1 cellular context compared by ENCODE assay signal in the genomic region with DNA sequence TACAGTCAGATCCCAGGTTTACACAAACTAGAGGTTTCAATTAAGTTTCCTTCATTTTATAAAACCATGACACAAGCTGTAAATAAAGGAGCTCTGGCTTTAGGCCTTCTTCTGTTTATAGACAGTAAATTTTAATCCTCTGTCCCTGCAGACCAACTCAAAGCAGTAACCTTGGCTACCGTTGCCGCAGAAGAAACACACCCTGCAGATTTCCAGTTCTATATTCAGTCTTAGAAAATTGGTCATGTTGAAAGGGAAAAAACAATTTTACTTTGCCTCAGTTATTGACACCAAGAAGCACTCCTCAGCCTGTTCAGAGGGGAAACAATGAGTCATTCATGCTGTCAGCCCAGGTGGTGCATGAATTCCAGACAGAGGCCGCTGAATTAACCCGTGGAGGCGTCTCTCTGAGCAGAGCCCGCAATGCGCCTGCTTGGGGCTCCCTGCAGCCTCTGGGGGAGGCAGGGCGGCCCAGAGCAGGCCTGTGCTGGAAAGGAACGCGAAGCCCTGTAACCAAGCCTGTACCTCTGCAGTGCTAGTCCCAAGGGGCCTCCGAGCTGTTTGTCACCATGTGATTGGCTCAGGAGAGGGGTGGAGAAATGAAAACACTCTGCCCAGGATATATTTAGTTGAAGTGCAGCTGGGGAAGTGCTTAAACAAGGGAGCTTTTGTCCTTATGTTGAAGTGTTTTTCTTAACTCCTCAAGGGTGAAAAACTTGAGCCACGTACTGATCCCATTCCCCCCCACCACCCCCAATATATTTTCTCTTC.
TF ChIP-seq lines count a peak whose summit lies in the region.

No MANE protein-coding gene starts in this region.

TF ChIP-seq in HepG2, 621 proteins besides CTCF, POLR2A, EP300 and RAD21 (continued from another document and continues in another):
- peak; percentile 33; the same call in 1 of the 2 replicates for TF ChIP-seq RARA (CRISPR knock-in tag; IDR thresholded peaks at IDR 0.05)
- no peak for TF ChIP-seq NBN (conservative IDR thresholded peaks at IDR 0.05)
- no peak for TF ChIP-seq RBM39 (IDR thresholded peaks at IDR 0.05; ENCODE audit: low read depth, low read length, poor library complexity, severe bottlenecking)
- peak; percentile 99 for TF ChIP-seq DRAP1 (CRISPR knock-in tag; IDR thresholded peaks at IDR 0.05)
- TF ChIP-seq MTA1 (CRISPR knock-in tag; IDR thresholded peaks at IDR 0.05; ENCODE audit: borderline replicate concordance) = peak; percentile 90
- no peak for TF ChIP-seq ZNF597 (CRISPR knock-in tag; IDR thresholded peaks at IDR 0.05)
- TF ChIP-seq ZMYM3 (CRISPR knock-in tag; IDR thresholded peaks at IDR 0.05) = peak; percentile 83
- TF ChIP-seq ZNF607 (CRISPR knock-in tag; IDR thresholded peaks at IDR 0.05; ENCODE audit: borderline replicate concordance) = peak; percentile 26; the same call in 1 of the 2 replicates
- TF ChIP-seq TGIF2 (CRISPR knock-in tag; IDR thresholded peaks at IDR 0.05) = peak; percentile 72
- TF ChIP-seq, protein P1, sequence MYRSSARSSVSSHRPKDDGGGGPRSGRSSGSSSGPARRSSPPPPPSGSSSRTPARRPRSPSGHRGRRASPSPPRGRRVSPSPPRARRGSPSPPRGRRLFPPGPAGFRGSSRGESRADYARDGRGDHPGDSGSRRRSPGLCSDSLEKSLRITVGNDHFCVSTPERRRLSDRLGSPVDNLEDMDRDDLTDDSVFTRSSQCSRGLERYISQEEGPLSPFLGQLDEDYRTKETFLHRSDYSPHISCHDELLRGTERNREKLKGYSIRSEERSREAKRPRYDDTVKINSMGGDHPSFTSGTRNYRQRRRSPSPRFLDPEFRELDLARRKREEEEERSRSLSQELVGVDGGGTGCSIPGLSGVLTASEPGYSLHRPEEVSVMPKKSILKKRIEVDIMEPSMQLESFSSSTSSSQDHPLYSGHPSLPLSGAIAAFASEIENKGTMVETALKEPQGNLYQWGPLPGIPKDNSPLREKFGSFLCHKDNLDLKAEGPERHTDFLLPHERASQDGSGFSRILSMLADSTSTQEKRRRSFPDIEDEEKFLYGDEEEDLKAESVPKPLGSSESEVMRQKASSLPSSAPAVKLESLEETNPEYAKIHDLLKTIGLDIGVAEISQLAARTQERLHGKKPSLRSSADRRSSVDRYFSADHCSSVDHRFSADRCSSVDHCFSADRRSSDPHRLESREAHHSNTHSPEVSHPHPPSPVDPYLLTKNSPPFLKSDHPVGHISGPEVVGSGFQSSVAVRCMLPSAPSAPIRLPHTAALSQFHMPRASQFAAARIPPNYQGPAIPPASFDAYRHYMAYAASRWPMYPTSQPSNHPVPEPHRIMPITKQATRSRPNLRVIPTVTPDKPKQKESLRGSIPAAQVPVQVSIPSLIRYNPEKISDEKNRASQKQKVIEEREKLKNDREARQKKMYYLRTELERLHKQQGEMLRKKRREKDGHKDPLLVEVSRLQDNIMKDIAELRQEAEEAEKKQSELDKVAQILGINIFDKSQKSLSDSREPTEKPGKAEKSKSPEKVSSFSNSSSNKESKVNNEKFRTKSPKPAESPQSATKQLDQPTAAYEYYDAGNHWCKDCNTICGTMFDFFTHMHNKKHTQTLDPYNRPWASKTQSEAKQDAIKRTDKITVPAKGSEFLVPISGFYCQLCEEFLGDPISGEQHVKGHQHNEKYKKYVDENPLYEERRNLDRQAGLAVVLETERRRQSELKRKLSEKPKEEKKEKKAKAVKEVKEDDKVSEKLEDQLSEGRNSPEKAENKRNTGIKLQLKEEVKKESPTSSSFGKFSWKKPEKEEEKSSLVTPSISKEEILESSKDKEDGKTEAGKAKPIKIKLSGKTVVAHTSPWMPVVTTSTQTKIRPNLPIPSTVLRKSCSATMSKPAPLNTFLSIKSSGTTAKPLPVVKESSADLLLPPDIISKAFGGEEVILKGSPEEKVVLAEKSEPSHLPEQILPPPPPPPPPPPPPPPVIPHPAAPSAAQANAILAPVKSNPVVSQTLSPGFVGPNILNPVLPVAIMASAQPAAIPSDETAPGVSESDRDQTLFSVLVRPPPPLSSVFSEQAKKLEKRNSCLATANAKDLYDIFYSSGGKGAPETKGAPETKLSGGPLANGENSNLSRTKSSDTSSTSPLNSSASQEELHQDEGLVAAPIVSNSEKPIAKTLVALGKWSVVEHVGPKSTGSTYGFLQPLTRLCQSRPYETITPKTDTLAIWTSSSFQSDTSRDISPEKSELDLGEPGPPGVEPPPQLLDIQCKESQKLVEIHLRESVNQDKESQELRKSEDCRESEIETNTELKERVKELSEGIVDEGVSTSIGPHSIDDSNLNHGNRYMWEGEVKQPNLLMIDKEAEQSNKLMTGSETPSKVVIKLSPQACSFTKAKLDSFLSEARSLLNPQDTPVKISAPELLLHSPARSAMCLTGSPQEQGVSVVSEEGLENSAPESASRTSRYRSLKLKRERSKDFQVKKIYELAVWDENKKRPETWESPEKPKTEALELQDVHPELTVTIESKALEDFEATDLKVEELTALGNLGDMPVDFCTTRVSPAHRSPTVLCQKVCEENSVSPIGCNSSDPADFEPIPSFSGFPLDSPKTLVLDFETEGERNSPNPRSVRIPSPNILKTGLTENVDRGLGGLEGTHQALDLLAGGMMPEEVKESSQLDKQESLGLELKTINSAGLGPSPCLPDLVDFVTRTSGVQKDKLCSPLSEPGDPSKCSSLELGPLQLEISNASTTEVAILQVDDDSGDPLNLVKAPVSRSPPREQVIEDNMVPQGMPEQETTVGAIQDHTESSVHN (CRISPR knock-in tag; IDR thresholded peaks at IDR 0.05) = 0 out of 2 replicates have a peak, but pooled peaks have one; percentile 46
- TF ChIP-seq FOXA1 (IDR thresholded peaks at IDR 0.05) = no peak
- TF ChIP-seq FOXA1 (CRISPR knock-in tag; IDR thresholded peaks at IDR 0.05) = peak; percentile 48; the same call in 1 of the 2 replicates
- TF ChIP-seq STAT6 (CRISPR knock-in tag; IDR thresholded peaks at IDR 0.05; ENCODE audit: borderline replicate concordance) = 0 out of 2 replicates have a peak, but pooled peaks have one; percentile 25
- TF ChIP-seq ZNF501 (CRISPR knock-in tag; IDR thresholded peaks at IDR 0.05) = peak; percentile 84
- peak; percentile 74 for TF ChIP-seq NFYB (CRISPR knock-in tag; IDR thresholded peaks at IDR 0.05)
- no peak for TF ChIP-seq ZNF383 (CRISPR knock-in tag; IDR thresholded peaks at IDR 0.05; ENCODE audit: borderline replicate concordance)
- peak; percentile 55; the same call in 1 of the 2 replicates for TF ChIP-seq ZSCAN9 (CRISPR knock-in tag; IDR thresholded peaks at IDR 0.05; ENCODE audit: borderline replicate concordance)
- peak; percentile 59; the same call in 1 of the 2 replicates for TF ChIP-seq THAP11 (CRISPR knock-in tag; IDR thresholded peaks at IDR 0.05)
- TF ChIP-seq ZBTB21 (CRISPR knock-in tag; IDR thresholded peaks at IDR 0.05) = 0 out of 2 replicates have a peak, but pooled peaks have one; percentile 34
- TF ChIP-seq ZNF710 (CRISPR knock-in tag; IDR thresholded peaks at IDR 0.05; ENCODE audit: borderline replicate concordance) = peak; percentile 84; the same call in 1 of the 2 replicates
- no peak for TF ChIP-seq RARG (CRISPR knock-in tag; IDR thresholded peaks at IDR 0.05; ENCODE audit: low read depth)
- peak; percentile 62; the same call in 1 of the 2 replicates for TF ChIP-seq MAZ (IDR thresholded peaks at IDR 0.05; ENCODE audit: borderline replicate concordance, low read depth, low read length)
- no peak for TF ChIP-seq MAZ (CRISPR knock-in tag; IDR thresholded peaks at IDR 0.05; ENCODE audit: low read depth)
- TF ChIP-seq ZNF12 (CRISPR knock-in tag; IDR thresholded peaks at IDR 0.05) = peak; percentile 53; the same call in 1 of the 2 replicates
- peak; percentile 58; the same call in 1 of the 2 replicates for TF ChIP-seq ZFP37 (CRISPR knock-in tag; IDR thresholded peaks at IDR 0.05; ENCODE audit: borderline replicate concordance)
- peak; percentile 62; the same call in 1 of the 2 replicates for TF ChIP-seq AHDC1 (CRISPR knock-in tag; IDR thresholded peaks at IDR 0.05; ENCODE audit: borderline replicate concordance)
- no peak; the same call in 1 of the 2 replicates for TF ChIP-seq KDM6A (CRISPR knock-in tag; IDR thresholded peaks at IDR 0.05; ENCODE audit: low read depth)
- no peak; the same call in 1 of the 2 replicates for TF ChIP-seq SNAI1 (CRISPR knock-in tag; IDR thresholded peaks at IDR 0.05; ENCODE audit: borderline replicate concordance)
- peak; percentile 87 for TF ChIP-seq ZNF543 (CRISPR knock-in tag; IDR thresholded peaks at IDR 0.05)
- peak; percentile 50; the same call in 1 of the 2 replicates for TF ChIP-seq SOX5 (CRISPR knock-in tag; IDR thresholded peaks at IDR 0.05; ENCODE audit: borderline replicate concordance)
- peak; percentile 93 for TF ChIP-seq XRCC5 (optimal IDR thresholded peaks at IDR 0.05; ENCODE audit: low read length)
- TF ChIP-seq GATAD2A (CRISPR knock-in tag; IDR thresholded peaks at IDR 0.05) = peak; percentile 74
